Comparison of ENCODE assay signal across 2 cellular contexts in the genomic region with DNA sequence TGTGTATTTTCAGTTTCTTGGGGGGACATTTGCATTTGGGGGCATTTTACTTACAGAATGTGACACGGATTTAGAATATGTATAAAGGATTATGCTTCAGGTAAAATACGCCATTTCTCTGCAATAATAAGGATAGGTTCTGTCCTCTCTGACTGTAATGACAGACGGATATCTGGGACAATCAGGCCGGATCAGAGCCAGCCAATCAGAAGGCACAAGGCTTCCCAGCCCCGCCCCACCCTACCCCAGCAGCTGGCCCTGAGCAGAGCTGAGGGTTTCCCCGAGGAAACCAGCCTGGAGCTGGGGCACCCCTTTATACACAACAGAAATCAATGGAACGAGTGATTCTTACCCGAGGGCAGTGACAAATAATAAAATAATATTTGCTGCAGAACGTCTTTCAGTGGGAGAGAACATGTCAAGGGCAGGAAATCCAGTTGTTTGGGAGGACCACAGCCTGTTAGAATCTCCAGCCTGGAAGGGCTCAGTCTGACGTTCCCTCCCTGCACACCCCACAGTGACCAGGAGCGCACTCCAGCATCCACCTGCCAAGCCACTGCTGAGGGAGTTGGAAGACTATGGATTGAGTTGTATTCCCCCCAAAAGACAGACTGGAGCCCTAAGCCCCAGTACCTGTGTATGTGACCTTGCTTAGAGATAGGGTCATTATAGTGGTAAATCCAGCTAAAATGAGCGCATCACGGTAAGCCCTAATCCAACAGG.
TF ChIP-seq lines count a peak whose summit lies in the region.

No MANE protein-coding gene starts in this region.

TF ChIP-seq in SK-N-SH, 30 proteins besides CTCF, POLR2A, EP300 and RAD21 (continued from another document):
- TF ChIP-seq, protein P1, sequence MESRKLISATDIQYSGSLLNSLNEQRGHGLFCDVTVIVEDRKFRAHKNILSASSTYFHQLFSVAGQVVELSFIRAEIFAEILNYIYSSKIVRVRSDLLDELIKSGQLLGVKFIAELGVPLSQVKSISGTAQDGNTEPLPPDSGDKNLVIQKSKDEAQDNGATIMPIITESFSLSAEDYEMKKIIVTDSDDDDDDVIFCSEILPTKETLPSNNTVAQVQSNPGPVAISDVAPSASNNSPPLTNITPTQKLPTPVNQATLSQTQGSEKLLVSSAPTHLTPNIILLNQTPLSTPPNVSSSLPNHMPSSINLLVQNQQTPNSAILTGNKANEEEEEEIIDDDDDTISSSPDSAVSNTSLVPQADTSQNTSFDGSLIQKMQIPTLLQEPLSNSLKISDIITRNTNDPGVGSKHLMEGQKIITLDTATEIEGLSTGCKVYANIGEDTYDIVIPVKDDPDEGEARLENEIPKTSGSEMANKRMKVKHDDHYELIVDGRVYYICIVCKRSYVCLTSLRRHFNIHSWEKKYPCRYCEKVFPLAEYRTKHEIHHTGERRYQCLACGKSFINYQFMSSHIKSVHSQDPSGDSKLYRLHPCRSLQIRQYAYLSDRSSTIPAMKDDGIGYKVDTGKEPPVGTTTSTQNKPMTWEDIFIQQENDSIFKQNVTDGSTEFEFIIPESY (IDR thresholded peaks at IDR 0.05; ENCODE audit: borderline replicate concordance, low read depth): no peak
- no peak for TF ChIP-seq RCOR1 (IDR thresholded peaks at IDR 0.05; ENCODE audit: low read length)
- no peak for TF ChIP-seq SIN3A (IDR thresholded peaks at IDR 0.05; ENCODE audit: borderline replicate concordance, low read depth, low read length)
- no peak for TF ChIP-seq NRF1 (IDR thresholded peaks at IDR 0.05; ENCODE audit: low read depth, low read length)
- no peak for TF ChIP-seq FOSL2 (IDR thresholded peaks at IDR 0.05; ENCODE audit: borderline replicate concordance, low read depth)

TF ChIP-seq in SK-N-SH treated with all-trans-retinoic acid at 6 μM for 48 hours, 23 proteins besides CTCF, POLR2A, EP300 and RAD21:
- TF ChIP-seq, protein P2, sequence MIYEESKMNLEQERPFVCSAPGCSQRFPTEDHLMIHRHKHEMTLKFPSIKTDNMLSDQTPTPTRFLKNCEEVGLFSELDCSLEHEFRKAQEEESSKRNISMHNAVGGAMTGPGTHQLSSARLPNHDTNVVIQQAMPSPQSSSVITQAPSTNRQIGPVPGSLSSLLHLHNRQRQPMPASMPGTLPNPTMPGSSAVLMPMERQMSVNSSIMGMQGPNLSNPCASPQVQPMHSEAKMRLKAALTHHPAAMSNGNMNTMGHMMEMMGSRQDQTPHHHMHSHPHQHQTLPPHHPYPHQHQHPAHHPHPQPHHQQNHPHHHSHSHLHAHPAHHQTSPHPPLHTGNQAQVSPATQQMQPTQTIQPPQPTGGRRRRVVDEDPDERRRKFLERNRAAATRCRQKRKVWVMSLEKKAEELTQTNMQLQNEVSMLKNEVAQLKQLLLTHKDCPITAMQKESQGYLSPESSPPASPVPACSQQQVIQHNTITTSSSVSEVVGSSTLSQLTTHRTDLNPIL (CRISPR knock-in tag; IDR thresholded peaks at IDR 0.05; ENCODE audit: low read depth): no peak
- TF ChIP-seq CSDC2 (CRISPR knock-in tag; IDR thresholded peaks at IDR 0.05): no peak
- no peak for TF ChIP-seq ISL1 (CRISPR knock-in tag; IDR thresholded peaks at IDR 0.05)
- no peak for TF ChIP-seq ZNF565 (CRISPR knock-in tag; conservative IDR thresholded peaks at IDR 0.05; ENCODE audit: low read depth)
- TF ChIP-seq ESRRG (CRISPR knock-in tag; IDR thresholded peaks at IDR 0.05): no peak
- TF ChIP-seq ARNTL (CRISPR knock-in tag; IDR thresholded peaks at IDR 0.05; ENCODE audit: borderline replicate concordance, low read depth): no peak
- TF ChIP-seq TCF4 (CRISPR knock-in tag; IDR thresholded peaks at IDR 0.05; ENCODE audit: borderline replicate concordance): no peak
- TF ChIP-seq, protein P3, sequence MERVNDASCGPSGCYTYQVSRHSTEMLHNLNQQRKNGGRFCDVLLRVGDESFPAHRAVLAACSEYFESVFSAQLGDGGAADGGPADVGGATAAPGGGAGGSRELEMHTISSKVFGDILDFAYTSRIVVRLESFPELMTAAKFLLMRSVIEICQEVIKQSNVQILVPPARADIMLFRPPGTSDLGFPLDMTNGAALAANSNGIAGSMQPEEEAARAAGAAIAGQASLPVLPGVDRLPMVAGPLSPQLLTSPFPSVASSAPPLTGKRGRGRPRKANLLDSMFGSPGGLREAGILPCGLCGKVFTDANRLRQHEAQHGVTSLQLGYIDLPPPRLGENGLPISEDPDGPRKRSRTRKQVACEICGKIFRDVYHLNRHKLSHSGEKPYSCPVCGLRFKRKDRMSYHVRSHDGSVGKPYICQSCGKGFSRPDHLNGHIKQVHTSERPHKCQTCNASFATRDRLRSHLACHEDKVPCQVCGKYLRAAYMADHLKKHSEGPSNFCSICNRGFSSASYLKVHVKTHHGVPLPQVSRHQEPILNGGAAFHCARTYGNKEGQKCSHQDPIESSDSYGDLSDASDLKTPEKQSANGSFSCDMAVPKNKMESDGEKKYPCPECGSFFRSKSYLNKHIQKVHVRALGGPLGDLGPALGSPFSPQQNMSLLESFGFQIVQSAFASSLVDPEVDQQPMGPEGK (CRISPR knock-in tag; IDR thresholded peaks at IDR 0.05; ENCODE audit: borderline replicate concordance): no peak
- TF ChIP-seq, protein P4, sequence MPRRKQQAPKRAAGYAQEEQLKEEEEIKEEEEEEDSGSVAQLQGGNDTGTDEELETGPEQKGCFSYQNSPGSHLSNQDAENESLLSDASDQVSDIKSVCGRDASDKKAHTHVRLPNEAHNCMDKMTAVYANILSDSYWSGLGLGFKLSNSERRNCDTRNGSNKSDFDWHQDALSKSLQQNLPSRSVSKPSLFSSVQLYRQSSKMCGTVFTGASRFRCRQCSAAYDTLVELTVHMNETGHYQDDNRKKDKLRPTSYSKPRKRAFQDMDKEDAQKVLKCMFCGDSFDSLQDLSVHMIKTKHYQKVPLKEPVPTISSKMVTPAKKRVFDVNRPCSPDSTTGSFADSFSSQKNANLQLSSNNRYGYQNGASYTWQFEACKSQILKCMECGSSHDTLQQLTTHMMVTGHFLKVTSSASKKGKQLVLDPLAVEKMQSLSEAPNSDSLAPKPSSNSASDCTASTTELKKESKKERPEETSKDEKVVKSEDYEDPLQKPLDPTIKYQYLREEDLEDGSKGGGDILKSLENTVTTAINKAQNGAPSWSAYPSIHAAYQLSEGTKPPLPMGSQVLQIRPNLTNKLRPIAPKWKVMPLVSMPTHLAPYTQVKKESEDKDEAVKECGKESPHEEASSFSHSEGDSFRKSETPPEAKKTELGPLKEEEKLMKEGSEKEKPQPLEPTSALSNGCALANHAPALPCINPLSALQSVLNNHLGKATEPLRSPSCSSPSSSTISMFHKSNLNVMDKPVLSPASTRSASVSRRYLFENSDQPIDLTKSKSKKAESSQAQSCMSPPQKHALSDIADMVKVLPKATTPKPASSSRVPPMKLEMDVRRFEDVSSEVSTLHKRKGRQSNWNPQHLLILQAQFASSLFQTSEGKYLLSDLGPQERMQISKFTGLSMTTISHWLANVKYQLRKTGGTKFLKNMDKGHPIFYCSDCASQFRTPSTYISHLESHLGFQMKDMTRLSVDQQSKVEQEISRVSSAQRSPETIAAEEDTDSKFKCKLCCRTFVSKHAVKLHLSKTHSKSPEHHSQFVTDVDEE (CRISPR knock-in tag; IDR thresholded peaks at IDR 0.05): no peak
- TF ChIP-seq ZNF8 (CRISPR knock-in tag; IDR thresholded peaks at IDR 0.05): no peak
- TF ChIP-seq, protein P5, sequence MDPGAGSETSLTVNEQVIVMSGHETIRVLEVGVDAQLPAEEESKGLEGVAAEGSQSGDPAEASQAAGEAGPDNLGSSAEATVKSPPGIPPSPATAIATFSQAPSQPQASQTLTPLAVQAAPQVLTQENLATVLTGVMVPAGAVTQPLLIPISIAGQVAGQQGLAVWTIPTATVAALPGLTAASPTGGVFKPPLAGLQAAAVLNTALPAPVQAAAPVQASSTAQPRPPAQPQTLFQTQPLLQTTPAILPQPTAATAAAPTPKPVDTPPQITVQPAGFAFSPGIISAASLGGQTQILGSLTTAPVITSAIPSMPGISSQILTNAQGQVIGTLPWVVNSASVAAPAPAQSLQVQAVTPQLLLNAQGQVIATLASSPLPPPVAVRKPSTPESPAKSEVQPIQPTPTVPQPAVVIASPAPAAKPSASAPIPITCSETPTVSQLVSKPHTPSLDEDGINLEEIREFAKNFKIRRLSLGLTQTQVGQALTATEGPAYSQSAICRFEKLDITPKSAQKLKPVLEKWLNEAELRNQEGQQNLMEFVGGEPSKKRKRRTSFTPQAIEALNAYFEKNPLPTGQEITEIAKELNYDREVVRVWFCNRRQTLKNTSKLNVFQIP (CRISPR knock-in tag; IDR thresholded peaks at IDR 0.05; ENCODE audit: borderline replicate concordance, low read depth): no peak
- no peak for TF ChIP-seq TOX (CRISPR knock-in tag; IDR thresholded peaks at IDR 0.05; ENCODE audit: borderline replicate concordance)
- TF ChIP-seq BACH2 (CRISPR knock-in tag; IDR thresholded peaks at IDR 0.05; ENCODE audit: borderline replicate concordance): no peak
- no peak for TF ChIP-seq SNAI2 (CRISPR knock-in tag; IDR thresholded peaks at IDR 0.05)
- no peak for TF ChIP-seq ZNF70 (CRISPR knock-in tag; IDR thresholded peaks at IDR 0.05)
TF ChIP-seq in SK-N-SH treated with all-trans-retinoic acid at 6 μM for 48 hours: peak in this region for 0.
